Comparison of ENCODE assay signal across 22 cellular contexts in the genomic region with DNA sequence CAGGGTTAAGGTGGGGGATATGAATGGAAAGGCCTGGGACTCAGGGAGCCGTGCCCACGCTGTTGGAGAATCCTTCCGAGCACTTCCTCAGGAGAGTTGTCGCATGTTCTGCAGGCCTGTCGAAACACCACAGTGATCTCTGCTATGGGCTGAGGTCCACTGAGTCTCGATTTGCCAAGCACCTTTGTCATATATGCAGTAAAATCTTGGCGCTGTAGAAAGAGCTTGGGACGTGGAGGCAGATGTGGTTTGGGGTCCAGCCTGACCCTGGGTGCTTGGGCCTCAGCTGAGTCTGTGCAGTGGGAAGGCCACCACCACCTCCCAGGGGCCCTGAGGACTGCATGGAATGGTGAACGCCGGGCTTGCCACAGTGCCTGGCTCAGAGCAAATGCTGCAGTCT. TPM values are rescaled to one million over a fixed set of nuclear protein-coding genes. Genes with fewer than 3 reads are reported as not detected.
DNase-seq lines count a peak whose midpoint lies in the region; ATAC-seq, FAIRE-seq and TF ChIP-seq lines count a peak whose summit lies in the region.
"Had no signal": no experiment of that assay in that cellular context is flagged by ENCODE, and none has a peak within 500 bp of the region (broad histone marks: within the 10 kb centered on the region; RNA-seq: fewer than 3 reads in every experiment).

No MANE protein-coding gene starts in this region.

- CTCF ChIA-PET in H1 (lab: Charles Lee; ENCODE audit: partially characterized antibody), result interaction anchor here (0.6 to 3.3 kb wide), 10 partner anchors 11 to 505 kb away, joined by 3 to 23 read pairs (median 4); partner anchors contain the start of gene C14orf132
- CTCF ChIA-PET in activated CD4-positive, alpha-beta memory T cell treated with anti-CD3 and anti-CD28 coated beads for 36 hours (lab: Charles Lee), result no interaction called here

- H3K79me2 ChIP-seq in H1 (ENCODE audit: control insufficient read depth in 1 of 2, insufficient read depth in 2 of 2, low read length in 2 of 2), result no peaks in the 10 kb centered on the region

- no peak overlapping the region for H2BK120ac ChIP-seq in H1 (replicated peaks; ENCODE audit: low read depth, low read length)

- no peak for TF ChIP-seq POLR2A in H1 (IDR thresholded peaks at IDR 0.05; ENCODE audit: control extremely low read depth in 1 of 2, low read depth in 2 of 2, low read length in 2 of 2)

- H3K18ac ChIP-seq in H1 (ENCODE audit: extremely low read depth, low read length), result no peak overlapping the region

- no peak overlapping the region for H2BK20ac ChIP-seq in H1 (ENCODE audit: low read length)

- POLR2A ChIA-PET in H1 (lab: Charles Lee; ENCODE audit: partially characterized antibody), result interaction anchor here (1.1 kb wide), 1 partner anchor 11 kb away, joined by 3 read pairs; no protein-coding TSS in a partner anchor
- POLR2A ChIA-PET in activated CD4-positive, alpha-beta memory T cell treated with anti-CD3 and anti-CD28 coated beads for 36 hours (lab: Charles Lee), result no interaction called here

- no peaks in the 10 kb centered on the region for H3K9me3 ChIP-seq in H1 (ENCODE audit: insufficient read depth in 2 of 2, low read depth in 1 of 2, low read length in 1 of 2)

- H4K91ac ChIP-seq in H1 (replicated peaks; ENCODE audit: insufficient read length, low read length), result no peak overlapping the region

- no peak overlapping the region for H3K27ac Mint-ChIP-seq in activated CD4-positive, alpha-beta memory T cell treated with anti-CD3 and anti-CD28 coated beads for 36 hours
- H3K27ac Mint-ChIP-seq in HFFc6, result no peak overlapping the region
- H3K27ac Mint-ChIP-seq: B cell; CD4-positive, CD25-positive, alpha-beta regulatory T cell had no signal

- no peak overlapping the region for H4K8ac ChIP-seq in H1 (ENCODE audit: extremely low read depth, insufficient read depth, low read length)

- no peak overlapping the region for H3K4me2 ChIP-seq in H1 (ENCODE audit: insufficient read depth in 1 of 2, low read depth in 2 of 2, low read length in 2 of 2)
- H3K4me2 ChIP-seq: KMS-11, PC-9 had no signal

- peaks cover 2 to 12% of the 10 kb centered on the region in 2 experiments for H4K20me1 ChIP-seq in H1 (replicated peaks in 1 of 2; ENCODE audit: control insufficient read depth in 1 of 2, insufficient read depth in 2 of 2, low read length in 2 of 2)

- no peaks in the 10 kb centered on the region; a peak in 1 of 7 replicates for H3K4me1 ChIP-seq in H1 (replicated peaks in 1 of 4; ENCODE audit: control insufficient read depth in 3 of 4, insufficient read depth in 4 of 4, low read length in 3 of 4)

- H4K5ac ChIP-seq in H1 (ENCODE audit: insufficient read length, low read depth, low read length), result no peak overlapping the region

- no peaks in the 10 kb centered on the region for H3K36me3 ChIP-seq in H1 (ENCODE audit: control insufficient read depth in 2 of 4, insufficient read depth in 4 of 4, low read length in 3 of 4)

- H3K23me2 ChIP-seq in H1 (ENCODE audit: low read depth, low read length), result no peaks in the 10 kb centered on the region; the same call in 1 of the 2 replicates

- H2AFZ ChIP-seq in H1 (ENCODE audit: low read length), result no peak overlapping the region
- H2AFZ ChIP-seq: PC-9 had no signal

- intact Hi-C loops in activated CD4-positive, alpha-beta memory T cell treated with anti-CD3 and anti-CD28 coated beads for 36 hours (cut with micrococcal nuclease), result no loop called here

- no peak overlapping the region for H3K14ac ChIP-seq in H1 (ENCODE audit: insufficient read length)

- TF ChIP-seq EP300 in H1 (IDR thresholded peaks at IDR 0.05; ENCODE audit: borderline replicate concordance in 1 of 2, low read depth in 2 of 2, low read length in 2 of 2), result no peak

- H3K4ac ChIP-seq in H1 (replicated peaks; ENCODE audit: insufficient read length, low read depth, low read length), result no peak overlapping the region

- peaks cover 1% of the 10 kb centered on the region for H3K27me3 Mint-ChIP-seq in activated CD4-positive, alpha-beta memory T cell treated with anti-CD3 and anti-CD28 coated beads for 36 hours
- peaks cover 2% of the 10 kb centered on the region; the same call in 1 of the 2 replicates for H3K27me3 Mint-ChIP-seq in HFFc6 (ENCODE audit: insufficient read depth)

- H3K4me1 Mint-ChIP-seq in activated CD4-positive, alpha-beta memory T cell treated with anti-CD3 and anti-CD28 coated beads for 36 hours (ENCODE audit: low read depth), result no peaks in the 10 kb centered on the region
- peaks cover 9% of the 10 kb centered on the region for H3K4me1 Mint-ChIP-seq in HFFc6 (ENCODE audit: low read depth)
- H3K4me1 Mint-ChIP-seq: B cell; CD4-positive, CD25-positive, alpha-beta regulatory T cell; IgD-negative memory B cell had no signal

- H3K9me3 Mint-ChIP-seq in activated CD4-positive, alpha-beta memory T cell treated with anti-CD3 and anti-CD28 coated beads for 36 hours, result peaks cover 4% of the 10 kb centered on the region
- H3K9me3 Mint-ChIP-seq in HFFc6, result no peaks in the 10 kb centered on the region

- H3K23ac ChIP-seq in H1 (ENCODE audit: insufficient read length), result no peak overlapping the region

- no peaks in the 10 kb centered on the region for H3K27me3 ChIP-seq in H1 (replicated peaks in 1 of 4; ENCODE audit: control insufficient read depth in 3 of 4, extremely low read depth in 1 of 4, insufficient read depth in 3 of 4, low read length in 3 of 4)

- WGBS in H1 (ENCODE audit: extremely low coverage in 1 of 2, insufficient coverage in 1 of 2, insufficient read length in 1 of 2, insufficient replicate concordance in 2 of 2, low coverage in 1 of 2, low lambda C conversion rate in 2 of 2, missing lambda C conversion rate in 1 of 2), 2 experiments, result 89% methylated on average over 10 of the region's 10 CpGs; no CpG with 5 or more reads in 1 of the 2 experiments

- no peak for TF ChIP-seq CTCF in H1 (IDR thresholded peaks at IDR 0.05; ENCODE audit: control extremely low read depth in 1 of 3, insufficient read depth in 1 of 3, low read depth in 1 of 3, low read length in 3 of 3)
- no peak for TF ChIP-seq CTCF in HFFc6 (IDR thresholded peaks at IDR 0.05)

- no peak overlapping the region for H3K4me3 Mint-ChIP-seq in activated CD4-positive, alpha-beta memory T cell treated with anti-CD3 and anti-CD28 coated beads for 36 hours
- no peak overlapping the region for H3K4me3 Mint-ChIP-seq in HFFc6
- H3K4me3 Mint-ChIP-seq: B cell; CD4-positive, CD25-positive, alpha-beta regulatory T cell; IgD-negative memory B cell had no signal

- no peak overlapping the region for H2BK15ac ChIP-seq in H1 (ENCODE audit: low read length)

- H3K27ac ChIP-seq in H1 (ENCODE audit: low read depth, low read length), result no peak overlapping the region
- H3K27ac ChIP-seq: 22Rv1, HL-60, KMS-11, PC-9 had no signal

- 0 out of 2 replicates have a peak overlapping the region, but pooled peaks have one; percentile 10 for H2BK5ac ChIP-seq in H1 (ENCODE audit: low read depth, low read length)

- H3K4me3 ChIP-seq in H1 (ENCODE audit: extremely low read depth in 1 of 4, insufficient read depth in 2 of 4, low read depth in 3 of 4, low read length in 4 of 4), result no peak overlapping the region
- H3K4me3 ChIP-seq: PC-9 had no signal

- H3K9ac ChIP-seq in H1 (replicated peaks in 1 of 4; ENCODE audit: extremely low read depth in 1 of 4, low read depth in 3 of 4, low read length in 3 of 4), result no peak overlapping the region
- H3K9ac ChIP-seq: KMS-11 had no signal

- no peaks in the 10 kb centered on the region for H3K36me3 Mint-ChIP-seq in activated CD4-positive, alpha-beta memory T cell treated with anti-CD3 and anti-CD28 coated beads for 36 hours
- H3K36me3 Mint-ChIP-seq in HFFc6 (ENCODE audit: low read depth), result peaks cover 16% of the 10 kb centered on the region
- H3K36me3 Mint-ChIP-seq: CD4-positive, CD25-positive, alpha-beta regulatory T cell; IgD-negative memory B cell had no signal

- no peak overlapping the region for H3K56ac ChIP-seq in H1 (replicated peaks; ENCODE audit: insufficient read length, low read depth, low read length)

- ATAC-seq in HG03175 (IDR thresholded peaks at IDR 0.05; ENCODE audit: unreplicated experiment), result no peak

- no peak overlapping the region for H2AK5ac ChIP-seq in H1 (ENCODE audit: low read depth, low read length)

- peak; percentile 36 for DNase-seq in activated effector memory CD4-positive, alpha-beta T cell treated with anti-CD3 and anti-CD28 coated beads, Interleukin-2, amount 50 U/mL, for 16 hours
- DNase-seq in activated effector memory CD4-positive, alpha-beta T cell treated with Interleukin-2 at 50 U/mL for 16 hours, result no peak
- no peak for DNase-seq in H1 (ENCODE audit: low read depth in 1 of 2, low spot score in 2 of 2)
- DNase-seq in mesenteric fat pad (ENCODE audit: low spot score), result peak; percentile 51
- no peak for DNase-seq in activated CD4-positive, alpha-beta memory T cell treated with anti-CD3 and anti-CD28 coated beads for 36 hours
- no peak for DNase-seq in HFFc6
- DNase-seq: CD4-positive, CD25-positive, alpha-beta regulatory T cell; H7; NCI-H1048; NCI-H1417; NCI-H1694; NCI-H2029 treated with DMSO at 0.1 percent for 48 hours; NCI-H526 treated with DMSO at 0.1 percent for 48 hours; PC-9; RPMI8226; SHP77 had no signal

- no peak for FAIRE-seq in H1 (lab: Jason Lieb, UNC)

- no peak for TF ChIP-seq RAD21 in H1 (IDR thresholded peaks at IDR 0.05 in 1 of 2, conservative IDR thresholded peaks at IDR 0.05 in 1 of 2; ENCODE audit: low read depth in 2 of 2, low read length in 2 of 2)

- H2BK12ac ChIP-seq in H1 (ENCODE audit: low read depth, low read length), result no peak overlapping the region

- H3K79me1 ChIP-seq in H1 (ENCODE audit: low read depth, low read length), result peaks cover 7% of the 10 kb centered on the region

TF ChIP-seq in H1, 55 proteins besides CTCF, POLR2A, EP300 and RAD21:
- TF ChIP-seq RFX5 (IDR thresholded peaks at IDR 0.05; ENCODE audit: borderline replicate concordance, low read depth, low read length), result no peak
- no peak for TF ChIP-seq CEBPB (IDR thresholded peaks at IDR 0.05; ENCODE audit: low read depth, low read length)
- TF ChIP-seq ASH2L (IDR thresholded peaks at IDR 0.05; ENCODE audit: low read length), result no peak

RNA-seq across cellular contexts. Expression of gene C14orf132, which starts 32.9 kb away (rescaled TPM):
- total RNA-seq in H1 (2021; fragmentation: NEBNext Ultra II Directional; extraction: Animal tissue kit (Norgen Biotek cat#: 25700)), result 32.0 and 32.5 TPM in 2 replicates
- 11.7 and 16.6 TPM in 2 replicates for polyA plus RNA-seq in H1 (2011; rRNA removed)
- polyA plus RNA-seq in H1 (2011; cell fraction: cytosol; rRNA removed), result 13.6 TPM
- polyA plus RNA-seq in H1 (2011; cell fraction: nucleus; rRNA removed), result 22.3 TPM
- 16.5 to 22.5 TPM (median 19.6 TPM) in 4 replicates for polyA plus RNA-seq in H1 (2012, experiment 1 of 2)
- 10.7 TPM for polyA plus RNA-seq in H1 (2012, experiment 2 of 2)
- polyA plus RNA-seq in H1 (2013, experiment 1 of 2), result 24.9 TPM
- polyA plus RNA-seq in H1 (2013, experiment 2 of 2), result 23.5 TPM
- 25.6 and 30.3 TPM in 2 replicates for polyA minus RNA-seq in H1 (2011; rRNA and poly(A)+ RNA removed)
- polyA minus RNA-seq in H1 (2011; cell fraction: cytosol; rRNA and poly(A)+ RNA removed), result 14.3 TPM
- 31.5 TPM for polyA minus RNA-seq in H1 (2011; cell fraction: nucleus; rRNA and poly(A)+ RNA removed)
- total RNA-seq in mesenteric fat pad, result 2.7 TPM
- 1 to 10 TPM; 3.2 to 4.6 TPM for total RNA-seq in activated CD4-positive, alpha-beta memory T cell treated with anti-CD3 and anti-CD28 coated beads for 36 hours
- total RNA-seq in HFFc6 (2021; fragmentation: NEBNext Ultra II Directional; extraction: Animal tissue kit (Norgen Biotek cat#: 25700)), result 10 to 100 TPM; 21.5 to 33.1 (median 27.1) TPM
- total RNA-seq: PC-9 had no signal

Comparison
In these comparisons a context has a peak if more than half of its experiments do, and no peak if none do; other contexts are left out.
1. DNase-seq: peak in activated effector memory CD4-positive, alpha-beta T cell treated with anti-CD3 and anti-CD28 coated beads, Interleukin-2, amount 50 U/mL, for 16 hours (single experiment) and mesenteric fat pad (single experiment); none in activated effector memory CD4-positive, alpha-beta T cell treated with Interleukin-2 at 50 U/mL for 16 hours (single experiment), H1 (0 of 2), activated CD4-positive, alpha-beta memory T cell treated with anti-CD3 and anti-CD28 coated beads for 36 hours (single experiment) and HFFc6 (single experiment).